In the genomic region with DNA sequence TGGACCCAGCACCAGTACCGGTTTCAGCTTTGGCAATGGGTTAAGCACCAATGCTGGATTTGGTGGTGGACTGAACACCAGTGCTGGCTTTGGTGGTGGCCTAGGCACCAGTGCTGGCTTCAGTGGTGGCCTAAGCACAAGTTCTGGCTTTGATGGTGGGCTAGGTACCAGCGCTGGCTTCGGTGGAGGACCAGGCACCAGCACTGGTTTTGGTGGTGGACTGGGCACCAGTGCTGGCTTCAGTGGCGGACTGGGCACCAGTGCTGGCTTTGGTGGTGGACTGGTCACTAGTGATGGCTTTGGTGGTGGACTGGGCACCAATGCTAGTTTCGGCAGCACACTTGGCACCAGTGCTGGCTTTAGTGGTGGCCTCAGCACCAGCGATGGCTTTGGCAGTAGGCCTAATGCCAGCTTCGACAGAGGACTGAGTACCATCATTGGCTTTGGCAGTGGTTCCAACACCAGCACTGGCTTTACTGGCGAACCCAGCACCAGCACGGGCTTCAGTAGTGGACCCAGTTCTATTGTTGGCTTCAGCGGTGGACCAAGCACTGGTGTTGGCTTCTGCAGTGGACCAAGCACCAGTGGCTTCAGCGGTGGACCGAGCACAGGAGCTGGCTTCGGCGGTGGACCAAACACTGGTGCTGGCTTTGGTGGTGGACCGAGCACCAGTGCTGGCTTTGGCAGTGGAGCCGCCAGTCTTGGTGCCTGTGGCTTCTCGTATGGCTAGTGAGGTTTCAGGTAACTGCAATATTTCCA, we compare ENCODE assay signal across 28 cellular contexts.
"Had no signal": no experiment of that assay in that cellular context is flagged by ENCODE, and none has a peak within 500 bp of the region (broad histone marks: within the 10 kb centered on the region; RNA-seq: fewer than 3 reads in every experiment).

No MANE protein-coding gene starts in this region.

- H3K9me3 ChIP-seq: left lung, lower lobe of right lung, neutrophil, right atrium auricular region, right lobe of liver, testis, thyroid gland, transverse colon, upper lobe of left lung had no signal

- H3K27me3 ChIP-seq: left lung, neural progenitor cell, neutrophil, right atrium auricular region, right lobe of liver, testis, thyroid gland, transverse colon, upper lobe of left lung had no signal

- ATAC-seq: left colon; left lung; lower lobe of right lung; natural killer cell; right lobe of liver; stimulated activated naive B cell treated with anti-CD40 and anti-IgM and Interleukin-4, amounts not matched to agents 10 μg/mL and 1 μg/mL and 100 μg/mL, for 72 hours; stimulated activated naive CD8-positive, alpha-beta T cell treated with anti-CD3 and anti-CD28 coated beads, Interleukin-15, Interleukin-2, amounts not matched to agents 100 U/mL and 50 U/mL, for 24 hours had no signal

- H3K36me3 Mint-ChIP-seq: naive B cell, natural killer cell had no signal

- H3K4me3 ChIP-seq: left lung, lower lobe of right lung, neural progenitor cell, right atrium auricular region, right lobe of liver, smooth muscle cell, stomach, testis, thyroid gland, transverse colon, upper lobe of left lung had no signal

- H3K27ac ChIP-seq: left lung, lower lobe of right lung, neural progenitor cell, neutrophil, parathyroid adenoma, right atrium auricular region, right lobe of liver, stomach, testis, thyroid gland, transverse colon, upper lobe of left lung had no signal

- DNase-seq: hypothalamus; immature natural killer cell; kidney; left colon; left lung; lower lobe of right lung; mammary epithelial cell; mesenchymal stem cell; naive B cell; natural killer cell; nephron progenitor cell; occipital lobe; right lobe of liver; stimulated activated CD4-positive, alpha-beta T cell treated with anti-CD3 and anti-CD28 coated beads, Interleukin-1b, Interleukin-23, amount 100 ng/mL, for 48 hours; stimulated activated CD4-positive, alpha-beta T cell treated with anti-CD3 and anti-CD28 coated beads, Interleukin-4, amount 100 ng/mL, for 1 hour; stimulated activated naive B cell treated with anti-CD40 and anti-IgM and Interleukin-4, amounts not matched to agents 10 μg/mL and 1 μg/mL and 100 μg/mL, for 72 hours; stimulated activated naive CD8-positive, alpha-beta T cell treated with anti-CD3 and anti-CD28 coated beads, Interleukin-15, Interleukin-2, amounts not matched to agents 100 U/mL and 50 U/mL, for 24 hours; stomach; testis; thyroid gland; transverse colon had no signal

- H3K27ac Mint-ChIP-seq: immature natural killer cell; mesothelial cell of epicardium; naive B cell; natural killer cell; nephron progenitor cell; neural progenitor cell; stimulated activated naive B cell treated with anti-CD40 and anti-IgM and Interleukin-4, amounts not matched to agents 10 μg/mL and 1 μg/mL and 100 μg/mL, for 72 hours had no signal

- H3K36me3 ChIP-seq: left lung, lower lobe of right lung, neural progenitor cell, neutrophil, thyroid gland, transverse colon had no signal

- H3K9me3 Mint-ChIP-seq: immature natural killer cell, natural killer cell had no signal

- H3K4me3 Mint-ChIP-seq: immature natural killer cell; mesothelial cell of epicardium; naive B cell; natural killer cell; nephron progenitor cell; neural progenitor cell; stimulated activated naive B cell treated with anti-CD40 and anti-IgM and Interleukin-4, amounts not matched to agents 10 μg/mL and 1 μg/mL and 100 μg/mL, for 72 hours had no signal

- H3K27me3 Mint-ChIP-seq: naive B cell; stimulated activated naive B cell treated with anti-CD40 and anti-IgM and Interleukin-4, amounts not matched to agents 10 μg/mL and 1 μg/mL and 100 μg/mL, for 72 hours had no signal

- H3K4me1 Mint-ChIP-seq: immature natural killer cell; mesothelial cell of epicardium; naive B cell; natural killer cell; nephron progenitor cell; neural progenitor cell; stimulated activated naive B cell treated with anti-CD40 and anti-IgM and Interleukin-4, amounts not matched to agents 10 μg/mL and 1 μg/mL and 100 μg/mL, for 72 hours had no signal

- H3K4me1 ChIP-seq: left lung, lower lobe of right lung, neural progenitor cell, parathyroid adenoma, right atrium auricular region, right lobe of liver, stomach, testis, thyroid gland, transverse colon, upper lobe of left lung had no signal
